In genomic region chr1:209884665-209885117, GRCh38 we compare ENCODE assay signal across 8 cellular contexts. TPM values are rescaled to one million over a fixed set of nuclear protein-coding genes. Genes with fewer than 3 reads are reported as not detected.
A peak's percentile ranks its signal among the peaks of the same experiment; 100 is the strongest.
DNase-seq lines count a peak whose midpoint lies in the region; ATAC-seq and TF ChIP-seq lines count a peak whose summit lies in the region.

No MANE protein-coding gene starts in this region.

- H4K20me1 ChIP-seq in SK-N-SH (ENCODE audit: insufficient read depth) = no peaks in the 10 kb centered on the region

- H3K27ac ChIP-seq in SK-N-SH (ENCODE audit: low read depth in 2 of 2, low read length in 1 of 2) = peak overlapping the region; percentile 40 to 99; a peak in 3 of 4 replicates
- H3K27ac ChIP-seq in spleen = no peak overlapping the region

- TF ChIP-seq CTCF in SK-N-SH (IDR thresholded peaks at IDR 0.05) (no peak), spleen (IDR thresholded peaks at IDR 0.05 in 8 of 11, conservative IDR thresholded peaks at IDR 0.05 in 3 of 11) (no peak)

- H3K9me2 ChIP-seq in SK-N-SH = no peaks in the 10 kb centered on the region

- peak in 1 of 2 experiments; percentile 74; a peak in 2 of 4 replicates for TF ChIP-seq EP300 in SK-N-SH (IDR thresholded peaks at IDR 0.05; ENCODE audit: borderline replicate concordance in 1 of 2, low read depth in 1 of 2, low read length in 1 of 2)

- H3K9ac ChIP-seq in SK-N-SH = peak overlapping the region; percentile 68

- H3K4me3 ChIP-seq in SK-N-SH (ENCODE audit: low read depth in 2 of 2, low read length in 1 of 2) (peak overlapping the region in 1 of 2 experiments; percentile 5; a peak in 1 of 4 replicates), skeletal muscle cell (ENCODE audit: low read depth, low read length) (no peak overlapping the region), spleen (no peak overlapping the region)

- no peak overlapping the region for H2AFZ ChIP-seq in SK-N-SH (ENCODE audit: low read depth)

- TF ChIP-seq POLR2A in erythroblast (IDR thresholded peaks at IDR 0.05; ENCODE audit: low read length) = no peak
- no peak for TF ChIP-seq POLR2A in spleen (IDR thresholded peaks at IDR 0.05)

- H3K4me2 ChIP-seq in SK-N-SH = peak overlapping the region; percentile 46

- H3K4me1 ChIP-seq in SK-N-SH (ENCODE audit: control insufficient read depth in 1 of 2, insufficient read depth in 2 of 2, low read depth in 1 of 2, low read length in 1 of 2) = peaks cover 25 to 42% of the 10 kb centered on the region in 2 experiments
- H3K4me1 ChIP-seq in spleen = no peaks in the 10 kb centered on the region

- H3K27me3 ChIP-seq in SK-N-SH (ENCODE audit: insufficient read depth) (no peaks in the 10 kb centered on the region), spleen (replicated peaks in 1 of 7) (peaks cover 0 to 68% (median 0%) of the 10 kb centered on the region in 7 donors)

- H3K9me3 ChIP-seq in SK-N-SH (no peaks in the 10 kb centered on the region), spleen (no peaks in the 10 kb centered on the region)

- peaks cover 34% of the 10 kb centered on the region for H3F3A ChIP-seq in SK-N-SH (replicated peaks; ENCODE audit: insufficient read depth)

- 9% methylated on average over 2 of the region's 2 CpGs for WGBS in SK-N-SH (ENCODE audit: low lambda C conversion rate)
- 20 to 56% (median 30%) methylated on average over 2 of the region's 2 CpGs for WGBS in spleen, 5 donors

- intact Hi-C loops in spleen (cut with DNase I; ENCODE audit: low total_unique reads) = no loop called here

- H3K36me3 ChIP-seq in SK-N-SH (replicated peaks in 1 of 2; ENCODE audit: control insufficient read depth in 1 of 2, insufficient read depth in 2 of 2, low read length in 1 of 2) (no peaks in the 10 kb centered on the region), spleen (no peaks in the 10 kb centered on the region)

- DNase-seq in AG08395 (ENCODE audit: low spot score) (peak; percentile 99), SK-N-SH (no peak), erythroblast (lab: John Stamatoyannopoulos, UW) (peak; percentile 37 to 81), skeletal muscle cell (ENCODE audit: low read depth) (peak; percentile 99), NCI-H1930 (lab: John Stamatoyannopoulos, UW) (no peak), spleen (no peak)

- no peaks in the 10 kb centered on the region for H3K79me2 ChIP-seq in SK-N-SH (ENCODE audit: insufficient read depth)

- ATAC-seq in GM18870 (IDR thresholded peaks at IDR 0.05; ENCODE audit: unreplicated experiment) (peak; percentile 94), HG03135 (IDR thresholded peaks at IDR 0.05; ENCODE audit: unreplicated experiment) (peak; percentile 81)

- CTCF ChIA-PET in SK-N-SH (lab: Yijun Ruan, JAX) = no interaction called here

- POLR2A ChIA-PET in SK-N-SH (lab: Yijun Ruan, JAX) = no interaction called here

- TF ChIP-seq RAD21 in SK-N-SH (IDR thresholded peaks at IDR 0.05; ENCODE audit: low read length) = no peak

TF ChIP-seq in SK-N-SH, 30 proteins besides CTCF, POLR2A, EP300 and RAD21 (continues in another document):
- TF ChIP-seq PBX3 (IDR thresholded peaks at IDR 0.05) (peak; percentile 77), NFIC (IDR thresholded peaks at IDR 0.05; ENCODE audit: borderline replicate concordance) (peak; percentile 52; the same call in 1 of the 2 replicates), TEAD4 (IDR thresholded peaks at IDR 0.05; ENCODE audit: borderline replicate concordance, insufficient read depth) (0 out of 2 replicates have a peak, but pooled peaks have one; percentile 35), CHD2 (IDR thresholded peaks at IDR 0.05; ENCODE audit: low read length, partially characterized antibody) (no peak), TCF12 (IDR thresholded peaks at IDR 0.05) (peak; percentile 87), MEF2A (IDR thresholded peaks at IDR 0.05; ENCODE audit: borderline replicate concordance, low read depth) (0 out of 2 replicates have a peak, but pooled peaks have one; percentile 6), TAF1 (IDR thresholded peaks at IDR 0.05; ENCODE audit: borderline replicate concordance, low read depth, low read length) (no peak), FOSL2 (IDR thresholded peaks at IDR 0.05; ENCODE audit: borderline replicate concordance, low read depth) (peak; percentile 99), RCOR1 (IDR thresholded peaks at IDR 0.05; ENCODE audit: low read length) (no peak), MXI1 (IDR thresholded peaks at IDR 0.05; ENCODE audit: low read depth, low read length) (no peak), USF1 (IDR thresholded peaks at IDR 0.05; ENCODE audit: borderline replicate concordance, low read depth) (peak; percentile 92), GATA2 (CRISPR knock-in tag; IDR thresholded peaks at IDR 0.05) (no peak), SIN3A (IDR thresholded peaks at IDR 0.05; ENCODE audit: borderline replicate concordance, low read depth, low read length) (peak; percentile 63; the same call in 1 of the 2 replicates), FOXM1 (IDR thresholded peaks at IDR 0.05; ENCODE audit: low read depth) (no peak), POLR2AphosphoS5 (IDR thresholded peaks at IDR 0.05; ENCODE audit: low read depth, low read length) (peak; percentile 60; the same call in 1 of the 2 replicates), USF2 (IDR thresholded peaks at IDR 0.05; ENCODE audit: borderline replicate concordance, low read depth, low read length) (peak; percentile 68), ELF1 (IDR thresholded peaks at IDR 0.05) (no peak), REST (IDR thresholded peaks at IDR 0.05; ENCODE audit: low read depth, low read length) (no peak), MAX (IDR thresholded peaks at IDR 0.05; ENCODE audit: low read depth) (peak; percentile 86), JUND (IDR thresholded peaks at IDR 0.05) (peak; percentile 92), RXRA (IDR thresholded peaks at IDR 0.05; ENCODE audit: borderline replicate concordance, low read depth) (peak; percentile 59; the same call in 1 of the 2 replicates), EZH2phosphoT487 (IDR thresholded peaks at IDR 0.05; ENCODE audit: borderline replicate concordance, low read depth) (no peak)

RNA-seq across cellular contexts. Expression of gene SYT14, which starts 53.3 kb away (rescaled TPM):
- polyA plus RNA-seq in SK-N-SH (2012; rRNA removed) (1.2 and 1.8 TPM in 2 replicates), spleen (under 1 TPM in 1 of 3 donors, not detected in 2; under 0.01 TPM)
- 1.8 TPM in 2 replicates for polyA plus RNA-seq in SK-N-SH (2012; cell fraction: cytosol; rRNA removed)
- polyA plus RNA-seq in SK-N-SH (2012; cell fraction: nucleus; rRNA removed) = 1.0 and 2.7 TPM in 2 replicates
- not detected for total RNA-seq in spleen

RNA-seq across cellular contexts. Expression of gene UTP25, which starts 56.9 kb away (rescaled TPM):
- polyA plus RNA-seq in SK-N-SH (2012; rRNA removed) (6.3 and 9.3 TPM in 2 replicates), spleen (1 to 10 TPM; 1.8 to 3.2 (median 2.2) TPM)
- polyA plus RNA-seq in SK-N-SH (2012; cell fraction: cytosol; rRNA removed) = 6.3 and 7.1 TPM in 2 replicates
- 8.9 and 16.0 TPM in 2 replicates for polyA plus RNA-seq in SK-N-SH (2012; cell fraction: nucleus; rRNA removed)
- total RNA-seq in spleen = 10 to 100 TPM in 3 of 7 donors, 1 to 10 TPM in 4; 8.7 to 13.4 (median 10.0) TPM

Comparison
In these comparisons a context has a peak if more than half of its experiments do, and no peak if none do; other contexts are left out.
1. DNase-seq: peak in AG08395 (single experiment), erythroblast (2 of 2) and skeletal muscle cell (single experiment); none in SK-N-SH (single experiment), NCI-H1930 (0 of 2) and spleen (single experiment).
2. H3K27ac ChIP-seq: peak in SK-N-SH (2 of 2); none in spleen (0 of 8).